15 cellular contexts compared by ENCODE assay signal in genomic region chr2:25310690-25310964, GRCh38. TPM values are rescaled to one million over a fixed set of nuclear protein-coding genes. Genes with fewer than 3 reads are reported as not detected.
DNase-seq lines count a peak whose midpoint lies in the region; ATAC-seq and TF ChIP-seq lines count a peak whose summit lies in the region.
"Had no signal": no experiment of that assay in that cellular context is flagged by ENCODE, and none has a peak within 500 bp of the region (broad histone marks: within the 10 kb centered on the region; RNA-seq: fewer than 3 reads in every experiment).

No MANE protein-coding gene starts in this region.

- H3K27ac ChIP-seq in endodermal cell (ENCODE audit: low read depth, low read length), result no peak overlapping the region
- no peak overlapping the region for H3K27ac ChIP-seq in foreskin keratinocyte
- H3K27ac ChIP-seq: ovary, SJCRH30 had no signal

- peak overlapping the region; percentile 18 for H3K4me3 Mint-ChIP-seq in activated T-cell treated with anti-CD3 and anti-CD28 coated beads, Interleukin-2, amount 50 U/mL, for 24 hours
- H3K4me3 Mint-ChIP-seq in activated T-cell treated with anti-CD3 and anti-CD28 coated beads, Interleukin-2, amount 50 U/mL, for 4 hours, result no peak overlapping the region
- peak overlapping the region; percentile 11 for H3K4me3 Mint-ChIP-seq in endodermal cell
- H3K4me3 Mint-ChIP-seq in stimulated activated naive CD8-positive, alpha-beta T cell treated with anti-CD3 and anti-CD28 coated beads, Interleukin-15, amount 100 ng/mL, for 72 hours, result peak overlapping the region; percentile 63
- H3K4me3 Mint-ChIP-seq: activated B cell treated with CpG ODN at 0.5 μM for 24 hours had no signal

- no peak overlapping the region for H3K9ac ChIP-seq in endodermal cell (ENCODE audit: extremely low read depth, low read length, poor library complexity, severe bottlenecking)

- 75 to 80% methylated on average over 2 to 6 of the region's 6 CpGs for WGBS in endodermal cell (ENCODE audit: insufficient coverage in 1 of 2, insufficient read length in 1 of 2), 2 experiments

- no peaks in the 10 kb centered on the region for H3K9me3 Mint-ChIP-seq in activated T-cell treated with anti-CD3 and anti-CD28 coated beads, Interleukin-2, amount 50 U/mL, for 24 hours
- H3K9me3 Mint-ChIP-seq in activated T-cell treated with anti-CD3 and anti-CD28 coated beads, Interleukin-2, amount 50 U/mL, for 4 hours, result no peaks in the 10 kb centered on the region
- H3K9me3 Mint-ChIP-seq in endodermal cell, result no peaks in the 10 kb centered on the region
- H3K9me3 Mint-ChIP-seq in stimulated activated naive CD8-positive, alpha-beta T cell treated with anti-CD3 and anti-CD28 coated beads, Interleukin-15, amount 100 ng/mL, for 72 hours, result no peaks in the 10 kb centered on the region
- H3K9me3 Mint-ChIP-seq: activated B cell treated with CpG ODN at 0.5 μM for 24 hours had no signal

- peaks cover 6% of the 10 kb centered on the region for H3K4me1 ChIP-seq in endodermal cell (ENCODE audit: control insufficient read depth, insufficient read depth, low read length)
- peaks cover 8% of the 10 kb centered on the region for H3K4me1 ChIP-seq in foreskin keratinocyte

- no peaks in the 10 kb centered on the region for H3K9me3 ChIP-seq in endodermal cell (ENCODE audit: control insufficient read depth, low read length)
- H3K9me3 ChIP-seq: ovary, SJCRH30 had no signal

- no peak for ATAC-seq in activated T-cell treated with anti-CD3 and anti-CD28 coated beads, Interleukin-2, amount 50 U/mL, for 4 hours
- ATAC-seq in stimulated activated naive CD8-positive, alpha-beta T cell treated with anti-CD3 and anti-CD28 coated beads, Interleukin-15, amount 100 ng/mL, for 72 hours, result no peak
- no peak for ATAC-seq in foreskin keratinocyte

- no peak overlapping the region for H3K4me3 ChIP-seq in endodermal cell (ENCODE audit: low read length)
- H3K4me3 ChIP-seq: ovary, SJCRH30 had no signal

- no peaks in the 10 kb centered on the region for H3K36me3 ChIP-seq in endodermal cell (ENCODE audit: control insufficient read depth, insufficient read depth, low read length)
- H3K36me3 ChIP-seq: ovary had no signal

- H3K4me1 Mint-ChIP-seq in activated T-cell treated with anti-CD3 and anti-CD28 coated beads, Interleukin-2, amount 50 U/mL, for 24 hours (ENCODE audit: low read depth), result peaks cover 90% of the 10 kb centered on the region
- H3K4me1 Mint-ChIP-seq in activated T-cell treated with anti-CD3 and anti-CD28 coated beads, Interleukin-2, amount 50 U/mL, for 4 hours (ENCODE audit: low read depth), result peaks cover 82% of the 10 kb centered on the region
- peaks cover 18% of the 10 kb centered on the region for H3K4me1 Mint-ChIP-seq in endodermal cell
- peaks cover 100% of the 10 kb centered on the region for H3K4me1 Mint-ChIP-seq in stimulated activated naive CD8-positive, alpha-beta T cell treated with anti-CD3 and anti-CD28 coated beads, Interleukin-15, amount 100 ng/mL, for 72 hours

- H3K27me3 ChIP-seq in endodermal cell (ENCODE audit: control insufficient read depth, insufficient read depth, low read length, poor library complexity, severe bottlenecking), result no peaks in the 10 kb centered on the region
- H3K27me3 ChIP-seq in foreskin keratinocyte, result no peaks in the 10 kb centered on the region
- H3K27me3 ChIP-seq: ovary, SJCRH30 had no signal

- TF ChIP-seq CTCF in endodermal cell (conservative IDR thresholded peaks at IDR 0.05) (no peak), foreskin keratinocyte (conservative IDR thresholded peaks at IDR 0.05) (no peak)

- H3K27me3 Mint-ChIP-seq in activated T-cell treated with anti-CD3 and anti-CD28 coated beads, Interleukin-2, amount 50 U/mL, for 24 hours, result no peaks in the 10 kb centered on the region
- no peaks in the 10 kb centered on the region for H3K27me3 Mint-ChIP-seq in activated T-cell treated with anti-CD3 and anti-CD28 coated beads, Interleukin-2, amount 50 U/mL, for 4 hours (ENCODE audit: low read depth)
- H3K27me3 Mint-ChIP-seq in endodermal cell (ENCODE audit: insufficient read depth), result no peaks in the 10 kb centered on the region
- no peaks in the 10 kb centered on the region for H3K27me3 Mint-ChIP-seq in stimulated activated naive CD8-positive, alpha-beta T cell treated with anti-CD3 and anti-CD28 coated beads, Interleukin-15, amount 100 ng/mL, for 72 hours
- H3K27me3 Mint-ChIP-seq: activated B cell treated with CpG ODN at 0.5 μM for 24 hours had no signal

- peaks cover 82% of the 10 kb centered on the region for H3K36me3 Mint-ChIP-seq in activated T-cell treated with anti-CD3 and anti-CD28 coated beads, Interleukin-2, amount 50 U/mL, for 24 hours (ENCODE audit: low read depth)
- peaks cover 10% of the 10 kb centered on the region for H3K36me3 Mint-ChIP-seq in activated T-cell treated with anti-CD3 and anti-CD28 coated beads, Interleukin-2, amount 50 U/mL, for 4 hours (ENCODE audit: insufficient read depth)
- no peaks in the 10 kb centered on the region for H3K36me3 Mint-ChIP-seq in endodermal cell (ENCODE audit: low read depth)

- no peak for DNase-seq in activated T-cell treated with anti-CD3 and anti-CD28 coated beads, Interleukin-2, amount 50 U/mL, for 24 hours
- DNase-seq in activated T-cell treated with anti-CD3 and anti-CD28 coated beads, Interleukin-2, amount 50 U/mL, for 4 hours, result no peak
- DNase-seq in NCI-H69 (lab: John Stamatoyannopoulos, UW), result peak; percentile 84
- no peak for DNase-seq in endodermal cell
- no peak for DNase-seq in stimulated activated naive CD8-positive, alpha-beta T cell treated with anti-CD3 and anti-CD28 coated beads, Interleukin-15, amount 100 ng/mL, for 72 hours
- no peak for DNase-seq in foreskin keratinocyte
- no peak for DNase-seq in stimulated activated CD4-positive, alpha-beta T cell treated with anti-CD3 and anti-CD28 coated beads, Interleukin-1b, Interleukin-23, amount 100 ng/mL, for 48 hours
- no peak for DNase-seq in NCI-H1694 treated with DMSO at 0.1 percent for 48 hours (lab: John Stamatoyannopoulos, UW)
- DNase-seq: activated B cell treated with CpG ODN at 0.5 μM for 24 hours; central memory CD4-positive, alpha-beta T cell; mesenchymal stem cell; ovary; SJCRH30; stimulated activated CD4-positive, alpha-beta T cell treated with anti-CD3 and anti-CD28 coated beads, Interleukin-15, amount 100 ng/mL, for 24 hours; stimulated activated CD8-positive, alpha-beta memory T cell treated with anti-CD3 and anti-CD28 coated beads, Interleukin-4, amount 100 ng/mL, for 48 hours had no signal

- H3K27ac Mint-ChIP-seq in activated T-cell treated with anti-CD3 and anti-CD28 coated beads, Interleukin-2, amount 50 U/mL, for 24 hours, result peak overlapping the region; percentile 78
- peak overlapping the region; percentile 18 for H3K27ac Mint-ChIP-seq in endodermal cell
- H3K27ac Mint-ChIP-seq in stimulated activated naive CD8-positive, alpha-beta T cell treated with anti-CD3 and anti-CD28 coated beads, Interleukin-15, amount 100 ng/mL, for 72 hours, result peak overlapping the region in 1 of 2 donors; percentile 85
- H3K27ac Mint-ChIP-seq: activated B cell treated with CpG ODN at 0.5 μM for 24 hours had no signal

RNA-seq across cellular contexts. Expression of gene DNMT3A, which starts 31.1 kb away (rescaled TPM):
- 100 to 1,000 TPM in 2 of 3 donors, 10 to 100 TPM in 1; 89.2 to 106 (median 103) TPM for total RNA-seq in activated T-cell treated with anti-CD3 and anti-CD28 coated beads, Interleukin-2, amount 50 U/mL, for 4 hours
- total RNA-seq in endodermal cell, result 100 to 1,000 TPM; 124 to 139 TPM
- 68.6 TPM for polyA plus RNA-seq in endodermal cell (2013, experiment 1 of 2)
- polyA plus RNA-seq in endodermal cell (2013, experiment 2 of 2), result 67.9 TPM
- 6.6 and 8.0 TPM in 2 replicates for total RNA-seq in foreskin keratinocyte
- polyA plus RNA-seq in foreskin keratinocyte, result 3.0 and 3.2 TPM in 2 replicates

Comparison
In these comparisons a context has a peak if more than half of its experiments do, and no peak if none do; other contexts are left out.
1. RNA of gene DNMT3A, which starts 31.1 kb away (total RNA-seq): 124 to 139 TPM in endodermal cell and 89.2 to 106 TPM in activated T-cell treated with anti-CD3 and anti-CD28 coated beads, Interleukin-2, amount 50 U/mL, for 4 hours; 6.6 to 8.0 TPM in foreskin keratinocyte; every median in the first group is over 10 times any median in the second.